In genomic region chr9:76709020-76709419, GRCh38 we compare ENCODE assay signal across 17 cellular contexts. TPM values are rescaled to one million over a fixed set of nuclear protein-coding genes. Genes with fewer than 3 reads are reported as not detected.
DNase-seq lines count a peak whose midpoint lies in the region; ATAC-seq, FAIRE-seq and TF ChIP-seq lines count a peak whose summit lies in the region.
"Had no signal": no experiment of that assay in that cellular context is flagged by ENCODE, and none has a peak within 500 bp of the region (broad histone marks: within the 10 kb centered on the region; RNA-seq: fewer than 3 reads in every experiment).

No MANE protein-coding gene starts in this region.

- peak overlapping the region; percentile 81 for H3K27ac Mint-ChIP-seq in activated T-helper 17 cell treated with anti-CD3 and anti-CD28 coated beads, Interleukin-2, amount 50 U/mL, for 72 hours
- H3K27ac Mint-ChIP-seq: CD4-positive, CD25-positive, alpha-beta regulatory T cell; IgD-negative memory B cell had no signal

- ATAC-seq in HG02571 (IDR thresholded peaks at IDR 0.05; ENCODE audit: unreplicated experiment) (peak; percentile 43), HG02884 (IDR thresholded peaks at IDR 0.05; ENCODE audit: unreplicated experiment) (peak; percentile 51)
- ATAC-seq in activated T-helper 17 cell treated with anti-CD3 and anti-CD28 coated beads, Interleukin-2, amount 50 U/mL, for 72 hours (replicated peaks) = peak; percentile 37

- H3K27ac ChIP-seq in RWPE1 = no peak overlapping the region
- H3K27ac ChIP-seq: BLaER1 treated with 17β-estradiol and CSF1 and Interleukin-3, amounts not matched to agents 10 nM and 100 nM had no signal

- no peak for TF ChIP-seq POLR2A in GM12892 (IDR thresholded peaks at IDR 0.05; ENCODE audit: low read depth, low read length)
- TF ChIP-seq POLR2A in GM12891 (IDR thresholded peaks at IDR 0.05; ENCODE audit: low read depth, low read length) = no peak

- no peaks in the 10 kb centered on the region for H3K36me3 Mint-ChIP-seq in activated T-helper 17 cell treated with anti-CD3 and anti-CD28 coated beads, Interleukin-2, amount 50 U/mL, for 72 hours (ENCODE audit: low read depth)
- H3K36me3 Mint-ChIP-seq: CD4-positive, CD25-positive, alpha-beta regulatory T cell; IgD-negative memory B cell had no signal

- no peaks in the 10 kb centered on the region for H3K4me1 Mint-ChIP-seq in activated T-helper 17 cell treated with anti-CD3 and anti-CD28 coated beads, Interleukin-2, amount 50 U/mL, for 72 hours

- CTCF ChIA-PET in RWPE1 (lab: Yijun Ruan, JAX) = no interaction called here

- DNase-seq in GM12892 (ENCODE audit: insufficient read length) = no peak
- no peak for DNase-seq in RWPE1 (ENCODE audit: low spot score)
- DNase-seq in T-helper 1 cell = no peak
- DNase-seq in LoVo (ENCODE audit: low spot score) = no peak
- DNase-seq in GM12891 (ENCODE audit: insufficient read length, low spot score) = no peak
- DNase-seq: ACHN; CD4-positive, CD25-positive, alpha-beta regulatory T cell; DMS 273 treated with DMSO at 0.1 percent for 48 hours; GOT3; KG1 had no signal

- TF ChIP-seq CTCF in RWPE1 (conservative IDR thresholded peaks at IDR 0.05; ENCODE audit: low read depth) = no peak

- peaks cover 46% of the 10 kb centered on the region for H3K27me3 Mint-ChIP-seq in activated T-helper 17 cell treated with anti-CD3 and anti-CD28 coated beads, Interleukin-2, amount 50 U/mL, for 72 hours

- POLR2A ChIA-PET in RWPE1 (lab: Yijun Ruan, JAX; ENCODE audit: low non-redundant PET) = no interaction called here

- FAIRE-seq in GM12892 (lab: Jason Lieb, UNC) = peak; percentile 17
- no peak for FAIRE-seq in GM12891 (lab: Jason Lieb, UNC)

- no peaks in the 10 kb centered on the region for H3K9me3 Mint-ChIP-seq in activated T-helper 17 cell treated with anti-CD3 and anti-CD28 coated beads, Interleukin-2, amount 50 U/mL, for 72 hours
- H3K9me3 Mint-ChIP-seq: CD4-positive, CD25-positive, alpha-beta regulatory T cell; IgD-negative memory B cell had no signal

- H3K4me3 Mint-ChIP-seq in activated T-helper 17 cell treated with anti-CD3 and anti-CD28 coated beads, Interleukin-2, amount 50 U/mL, for 72 hours = peak overlapping the region; percentile 60
- H3K4me3 Mint-ChIP-seq: CD4-positive, CD25-positive, alpha-beta regulatory T cell; IgD-negative memory B cell had no signal

TF ChIP-seq in GM12891, 5 proteins besides CTCF, POLR2A, EP300 and RAD21:
- TF ChIP-seq TAF1 (IDR thresholded peaks at IDR 0.05; ENCODE audit: low read depth, low read length) (no peak), POLR2AphosphoS5 (IDR thresholded peaks at IDR 0.05; ENCODE audit: low read depth, low read length) (no peak), SPI1 (IDR thresholded peaks at IDR 0.05; ENCODE audit: low read depth, low read length) (no peak), PAX5 (IDR thresholded peaks at IDR 0.05; ENCODE audit: insufficient read depth, low read length, severe bottlenecking) (no peak), POU2F2 (IDR thresholded peaks at IDR 0.05; ENCODE audit: low read depth, low read length) (no peak)
TF ChIP-seq in GM12891: peak in this region for 0.

RNA-seq across cellular contexts. Expression of gene PCA3, which starts 55.2 kb away (rescaled TPM):
- polyA plus RNA-seq in GM12892 (2012; ENCODE audit: missing spikeins) = not detected
- not detected for total RNA-seq in activated T-helper 17 cell treated with anti-CD3 and anti-CD28 coated beads, Interleukin-2, amount 50 U/mL, for 72 hours
- polyA plus RNA-seq in GM12891 (2012; ENCODE audit: low read depth, missing spikeins) = not detected
- total RNA-seq: A172; CD4-positive, CD25-positive, alpha-beta regulatory T cell; HT1080 had no signal
- polyA plus RNA-seq: CD4-positive, CD25-positive, alpha-beta regulatory T cell; IgD-negative memory B cell had no signal
